Comparison of ENCODE assay signal across 19 cellular contexts in the genomic region with DNA sequence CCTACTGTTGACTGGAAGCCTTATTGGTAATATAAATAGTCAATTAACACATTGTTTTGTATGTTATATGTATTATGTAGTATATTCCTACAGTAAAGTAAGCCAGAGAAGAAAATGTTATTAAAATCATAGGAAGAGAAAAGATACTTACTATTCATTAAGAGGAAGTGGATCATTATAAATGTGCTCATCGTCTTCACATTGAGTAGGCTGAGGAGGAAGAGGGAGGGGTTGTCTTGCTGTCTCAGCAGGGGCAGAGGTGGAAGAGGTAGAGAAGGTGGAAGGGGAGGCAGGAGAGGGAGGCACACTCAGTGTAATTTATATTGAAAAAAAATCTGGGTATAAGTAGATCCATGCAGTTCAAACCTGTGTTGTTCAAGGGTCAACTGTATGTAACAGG. TPM values are rescaled to one million over a fixed set of nuclear protein-coding genes. Genes with fewer than 3 reads are reported as not detected.
DNase-seq lines count a peak whose midpoint lies in the region; ATAC-seq, FAIRE-seq and TF ChIP-seq lines count a peak whose summit lies in the region.
"Had no signal": no experiment of that assay in that cellular context is flagged by ENCODE, and none has a peak within 500 bp of the region (broad histone marks: within the 10 kb centered on the region; RNA-seq: fewer than 3 reads in every experiment).

No MANE protein-coding gene starts in this region.

- no peak overlapping the region for H3K4me3 ChIP-seq in tibial artery

- H3K4me3 Mint-ChIP-seq in WTC11 (no peak overlapping the region), nephron progenitor cell (no peak overlapping the region)
- H3K4me3 Mint-ChIP-seq in effector memory CD8-positive, alpha-beta T cell: no peak overlapping the region
- H3K4me3 Mint-ChIP-seq: CD4-positive, alpha-beta T cell; H9 had no signal

- POLR2A ChIA-PET in WTC11 (lab: Charles Lee): no interaction called here

- no peaks in the 10 kb centered on the region for H3K27me3 Mint-ChIP-seq in WTC11 (ENCODE audit: low read depth)
- no peaks in the 10 kb centered on the region for H3K27me3 Mint-ChIP-seq in nephron progenitor cell (ENCODE audit: low read depth, poor library complexity)
- no peaks in the 10 kb centered on the region for H3K27me3 Mint-ChIP-seq in effector memory CD8-positive, alpha-beta T cell
- H3K27me3 Mint-ChIP-seq: CD4-positive, alpha-beta T cell had no signal

- ATAC-seq in WTC11 (no peak), foreskin keratinocyte (no peak)
- no peak for ATAC-seq in effector memory CD8-positive, alpha-beta T cell (replicated peaks)
- ATAC-seq: HepG2 had no signal

- no peak for FAIRE-seq in GM12891 (lab: Jason Lieb, UNC)
- FAIRE-seq: A204.1, D721Med, G401.6, H1, HepG2 had no signal

- CTCF ChIA-PET in WTC11 (lab: Charles Lee): interaction anchor here (0.6 kb wide), 1 partner anchor 9 kb away, joined by 6 read pairs; no protein-coding TSS in a partner anchor

- H3K36me3 Mint-ChIP-seq in WTC11 (no peaks in the 10 kb centered on the region), nephron progenitor cell (ENCODE audit: low read depth) (peaks cover 5% of the 10 kb centered on the region)
- H3K36me3 Mint-ChIP-seq in effector memory CD8-positive, alpha-beta T cell (ENCODE audit: insufficient read depth): peaks cover 7% of the 10 kb centered on the region
- H3K36me3 Mint-ChIP-seq: IgD-negative memory B cell had no signal

- H3K4me1 ChIP-seq in tibial artery: no peaks in the 10 kb centered on the region
- H3K4me1 ChIP-seq in foreskin keratinocyte: no peaks in the 10 kb centered on the region
- H3K4me1 ChIP-seq: BE2C, Caco-2 had no signal

- H3K4me1 Mint-ChIP-seq in WTC11 (peaks cover 21% of the 10 kb centered on the region), nephron progenitor cell (no peaks in the 10 kb centered on the region)
- no peaks in the 10 kb centered on the region for H3K4me1 Mint-ChIP-seq in effector memory CD8-positive, alpha-beta T cell (ENCODE audit: low read depth in 2 of 2)

- H3K27ac Mint-ChIP-seq in WTC11 (peak overlapping the region; percentile 91), nephron progenitor cell (peak overlapping the region; percentile 43)
- H3K27ac Mint-ChIP-seq in effector memory CD8-positive, alpha-beta T cell: no peak overlapping the region
- H3K27ac Mint-ChIP-seq: CD4-positive, alpha-beta T cell; IgD-negative memory B cell had no signal

- TF ChIP-seq POLR2A in GM12891 (IDR thresholded peaks at IDR 0.05; ENCODE audit: low read depth, low read length): no peak

- H3K9me3 ChIP-seq in tibial artery: no peaks in the 10 kb centered on the region
- H3K9me3 ChIP-seq: BE2C, Caco-2 had no signal

- H3K27me3 ChIP-seq in tibial artery: no peaks in the 10 kb centered on the region
- H3K27me3 ChIP-seq in foreskin keratinocyte: no peaks in the 10 kb centered on the region
- H3K27me3 ChIP-seq: BE2C had no signal

- H3K9me3 Mint-ChIP-seq in WTC11 (no peaks in the 10 kb centered on the region), nephron progenitor cell (peaks cover 35% of the 10 kb centered on the region)
- H3K9me3 Mint-ChIP-seq in effector memory CD8-positive, alpha-beta T cell: no peaks in the 10 kb centered on the region
- H3K9me3 Mint-ChIP-seq: CD4-positive, alpha-beta T cell had no signal

- DNase-seq in CD1c-positive myeloid dendritic cell (ENCODE audit: extremely low spot score) (peak; percentile 6), GM12891 (ENCODE audit: insufficient read length, low spot score) (no peak), WTC11 (ENCODE audit: low spot score) (no peak), nephron progenitor cell (no peak), tibial artery (no peak), foreskin keratinocyte (no peak)
- DNase-seq in effector memory CD8-positive, alpha-beta T cell: no peak
- DNase-seq: ACHN; BE2C; C1 segment of cervical spinal cord; Caco-2; CD4-positive, alpha-beta T cell; H9 had no signal

- intact Hi-C loops in tibial artery (cut with DNase I; ENCODE audit: low total_unique reads): no loop called here

- TF ChIP-seq CTCF in WTC11 (IDR thresholded peaks at IDR 0.05) (no peak), nephron progenitor cell (IDR thresholded peaks at IDR 0.05) (no peak), tibial artery (IDR thresholded peaks at IDR 0.05) (no peak), foreskin keratinocyte (conservative IDR thresholded peaks at IDR 0.05) (no peak)

- no peak overlapping the region for H3K27ac ChIP-seq in tibial artery
- no peak overlapping the region for H3K27ac ChIP-seq in foreskin keratinocyte

- H3K36me3 ChIP-seq in tibial artery: no peaks in the 10 kb centered on the region
- H3K36me3 ChIP-seq: BE2C had no signal

TF ChIP-seq in GM12891, 5 proteins besides CTCF, POLR2A, EP300 and RAD21:
- no peak for TF ChIP-seq POU2F2 (IDR thresholded peaks at IDR 0.05; ENCODE audit: low read depth, low read length)
- peak; percentile 59 for TF ChIP-seq SPI1 (IDR thresholded peaks at IDR 0.05; ENCODE audit: low read depth, low read length)

TF ChIP-seq in WTC11, 78 proteins besides CTCF, POLR2A, EP300 and RAD21:
- TF ChIP-seq HMGA2 (CRISPR knock-in tag; IDR thresholded peaks at IDR 0.05) (no peak), AFF4 (CRISPR knock-in tag; IDR thresholded peaks at IDR 0.05; ENCODE audit: borderline replicate concordance) (no peak), EMX1 (CRISPR knock-in tag; IDR thresholded peaks at IDR 0.05) (no peak), GRHL2 (CRISPR knock-in tag; IDR thresholded peaks at IDR 0.05; ENCODE audit: insufficient replicate concordance, severe bottlenecking) (no peak), CBFB (CRISPR knock-in tag; IDR thresholded peaks at IDR 0.05; ENCODE audit: low read depth) (no peak), FOXJ3 (CRISPR knock-in tag; IDR thresholded peaks at IDR 0.05; ENCODE audit: borderline replicate concordance) (no peak), RORB (CRISPR knock-in tag; IDR thresholded peaks at IDR 0.05) (no peak), USF2 (CRISPR knock-in tag; IDR thresholded peaks at IDR 0.05) (no peak), GTF2I (CRISPR knock-in tag; conservative IDR thresholded peaks at IDR 0.05) (no peak), NR3C1 (CRISPR knock-in tag; conservative IDR thresholded peaks at IDR 0.05; ENCODE audit: low read depth) (no peak), ZNF232 (CRISPR knock-in tag; IDR thresholded peaks at IDR 0.05) (no peak), ZNF416 (CRISPR knock-in tag; IDR thresholded peaks at IDR 0.05) (no peak), KAT7 (CRISPR knock-in tag; IDR thresholded peaks at IDR 0.05; ENCODE audit: borderline replicate concordance) (no peak)
- TF ChIP-seq, protein P1, sequence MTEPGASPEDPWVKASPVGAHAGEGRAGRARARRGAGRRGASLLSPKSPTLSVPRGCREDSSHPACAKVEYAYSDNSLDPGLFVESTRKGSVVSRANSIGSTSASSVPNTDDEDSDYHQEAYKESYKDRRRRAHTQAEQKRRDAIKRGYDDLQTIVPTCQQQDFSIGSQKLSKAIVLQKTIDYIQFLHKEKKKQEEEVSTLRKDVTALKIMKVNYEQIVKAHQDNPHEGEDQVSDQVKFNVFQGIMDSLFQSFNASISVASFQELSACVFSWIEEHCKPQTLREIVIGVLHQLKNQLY (CRISPR knock-in tag; IDR thresholded peaks at IDR 0.05): no peak

RNA-seq across cellular contexts. Expression of gene CDKL5, which starts 10.6 kb away (rescaled TPM):
- polyA plus RNA-seq in GM12891 (2012; ENCODE audit: low read depth, missing spikeins): 3.2 TPM
- total RNA-seq in WTC11 (2021): 13.0 to 13.6 TPM (median 13.3 TPM) in 3 replicates
- 2.7 and 3.2 TPM in 2 replicates for total RNA-seq in foreskin keratinocyte
- 0.26 and 0.27 TPM in 2 replicates for polyA plus RNA-seq in foreskin keratinocyte

Comparison
In these comparisons a context has a peak if more than half of its experiments do, and no peak if none do; other contexts are left out.
1. H3K27ac Mint-ChIP-seq: peak in WTC11 (single experiment) and nephron progenitor cell (single experiment); none in effector memory CD8-positive, alpha-beta T cell (0 of 2).